In genomic region chr12:124470806-124471205, GRCh38 we compare ENCODE assay signal across 13 cellular contexts.
"Had no signal": no experiment of that assay in that cellular context is flagged by ENCODE, and none has a peak within 500 bp of the region (broad histone marks: within the 10 kb centered on the region; RNA-seq: fewer than 3 reads in every experiment).

No MANE protein-coding gene starts in this region.

- H3K4me1 Mint-ChIP-seq: mesothelial cell of epicardium had no signal

- H3K4me3 ChIP-seq: lower lobe of right lung had no signal

- H3K4me3 Mint-ChIP-seq: activated naive CD4-positive, alpha-beta T cell treated with anti-CD3 and anti-CD28 coated beads, Interleukin-2, amount 50 U/mL, for 24 hours; dendritic cell treated with granulocyte-macrophage colony-stimulating factor and Interleukin-4, amounts not matched to agents 40 ng/mL and 50 ng/mL, for 4 days; effector memory CD8-positive, alpha-beta T cell; mesothelial cell of epicardium; stimulated activated effector memory CD8-positive, alpha-beta T cell treated with anti-CD3 and anti-CD28 coated beads, Interleukin-12 subunit alpha, Interleukin-12 subunit beta, amount 100 ng/mL, for 72 hours; type B pancreatic cell had no signal

- H3K27ac Mint-ChIP-seq: dendritic cell treated with granulocyte-macrophage colony-stimulating factor and Interleukin-4, amounts not matched to agents 40 ng/mL and 50 ng/mL, for 4 days; mesothelial cell of epicardium; stimulated activated effector memory CD8-positive, alpha-beta T cell treated with anti-CD3 and anti-CD28 coated beads, Interleukin-12 subunit alpha, Interleukin-12 subunit beta, amount 100 ng/mL, for 72 hours; type B pancreatic cell had no signal

- H3K4me1 ChIP-seq: foreskin keratinocyte had no signal

- H3K27me3 ChIP-seq: brain microvascular endothelial cell, foreskin keratinocyte had no signal

- DNase-seq: activated effector memory CD4-positive, alpha-beta T cell treated with Interleukin-2 at 50 U/mL for 16 hours; amniotic stem cell; brain microvascular endothelial cell; effector memory CD8-positive, alpha-beta T cell; foreskin keratinocyte; lower lobe of right lung; T-helper 9 cell had no signal

- H3K27me3 Mint-ChIP-seq: activated naive CD4-positive, alpha-beta T cell treated with anti-CD3 and anti-CD28 coated beads, Interleukin-2, amount 50 U/mL, for 24 hours; dendritic cell treated with granulocyte-macrophage colony-stimulating factor and Interleukin-4, amounts not matched to agents 40 ng/mL and 50 ng/mL, for 4 days; effector memory CD8-positive, alpha-beta T cell; type B pancreatic cell had no signal

- ATAC-seq: activated CD4-positive, CD25-positive, alpha-beta regulatory T cell treated with anti-CD3 and anti-CD28 coated beads, Interleukin-2, amount 50 U/mL, for 24 hours; effector memory CD8-positive, alpha-beta T cell; foreskin keratinocyte; stimulated activated effector memory CD8-positive, alpha-beta T cell treated with anti-CD3 and anti-CD28 coated beads, Interleukin-12 subunit alpha, Interleukin-12 subunit beta, amount 100 ng/mL, for 72 hours had no signal

- H3K27ac ChIP-seq: brain microvascular endothelial cell, foreskin keratinocyte, lower lobe of right lung had no signal
